29 cellular contexts compared by ENCODE assay signal in the genomic region with DNA sequence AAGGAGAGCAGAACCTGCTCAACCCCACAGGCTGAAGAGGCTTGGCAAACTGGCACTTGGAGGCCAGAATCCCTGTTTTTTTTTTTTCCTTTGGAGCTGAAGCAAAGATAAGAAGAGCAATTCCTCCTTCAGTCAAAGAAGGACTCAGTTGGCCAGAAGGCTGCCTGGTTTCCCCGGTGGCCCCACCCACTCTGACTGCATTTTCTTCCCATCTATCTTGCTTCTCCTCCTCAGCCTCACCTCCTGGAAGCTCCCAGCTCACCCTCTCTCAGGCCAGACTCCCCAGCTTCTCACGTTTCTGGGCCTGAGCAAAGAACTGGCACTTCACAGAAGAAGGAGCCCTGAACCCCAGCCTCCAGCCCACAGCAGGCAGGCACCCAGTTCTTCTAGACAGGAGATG. TPM values are rescaled to one million over a fixed set of nuclear protein-coding genes. Genes with fewer than 3 reads are reported as not detected.
DNase-seq lines count a peak whose midpoint lies in the region; ATAC-seq and TF ChIP-seq lines count a peak whose summit lies in the region.
"Had no signal": no experiment of that assay in that cellular context is flagged by ENCODE, and none has a peak within 500 bp of the region (broad histone marks: within the 10 kb centered on the region; RNA-seq: fewer than 3 reads in every experiment).

No MANE protein-coding gene starts in this region.

- no peaks in the 10 kb centered on the region for H3K27me3 ChIP-seq in A673 (replicated peaks; ENCODE audit: insufficient read depth, low read depth, low read length, poor library complexity)

- H3K4me1 Mint-ChIP-seq in natural killer cell: peaks cover 0 to 56% of the 10 kb centered on the region in 2 donors
- H3K4me1 Mint-ChIP-seq in effector memory CD8-positive, alpha-beta T cell (ENCODE audit: low read depth in 2 of 2): peaks cover 11 to 23% of the 10 kb centered on the region in 2 donors

- H3K4me3 Mint-ChIP-seq in natural killer cell: peak overlapping the region; percentile 94
- H3K4me3 Mint-ChIP-seq in effector memory CD8-positive, alpha-beta T cell: peak overlapping the region in 1 of 2 donors; percentile 88
- H3K4me3 Mint-ChIP-seq: activated CD4-positive, alpha-beta memory T cell treated with anti-CD3 and anti-CD28 coated beads, Interleukin-2, amount 10 ng/mL, durations not matched to agents 7 days and 5 days; activated naive CD8-positive, alpha-beta T cell treated with anti-CD3 and anti-CD28 coated beads, Interleukin-2, amount 50 U/mL, for 24 hours; stimulated activated effector memory CD8-positive, alpha-beta T cell treated with anti-CD3 and anti-CD28 coated beads, Interleukin-12 subunit alpha, Interleukin-12 subunit beta, amount 100 ng/mL, for 72 hours had no signal

- CTCF ChIA-PET in A673 (lab: Charles Lee): no interaction called here

- POLR2A ChIA-PET in A673 (lab: Charles Lee; ENCODE audit: low non-redundant PET): no interaction called here

- DNase-seq in A673 (ENCODE audit: low spot score) (no peak), COLO668 (lab: John Stamatoyannopoulos, UW; ENCODE audit: unreplicated experiment) (peak; percentile 1), natural killer cell (no peak), RKO (ENCODE audit: low spot score) (no peak), NCI-H1092 treated with DMSO at 0.1 percent for 48 hours (lab: John Stamatoyannopoulos, UW) (no peak)
- no peak for DNase-seq in effector memory CD8-positive, alpha-beta T cell
- DNase-seq: activated CD4-positive, alpha-beta memory T cell treated with anti-CD3 and anti-CD28 coated beads, Interleukin-2, amount 10 ng/mL, durations not matched to agents 7 days and 5 days; activated effector memory CD4-positive, alpha-beta T cell treated with Interleukin-2 at 50 U/mL for 16 hours; activated naive CD8-positive, alpha-beta T cell treated with anti-CD3 and anti-CD28 coated beads, Interleukin-2, amount 50 U/mL, for 24 hours; effector CD4-positive, alpha-beta T cell; erythroblast; glutamatergic neuron; islet precursor cell; Kasumi-1; left ventricle myocardium superior; midbrain; naive thymus-derived CD8-positive, alpha-beta T cell; NCI-H187; right lobe of liver; SIG-M5; stimulated activated CD4-positive, alpha-beta T cell treated with anti-CD3 and anti-CD28 coated beads, Interleukin-4, amount 100 ng/mL, for 1 hour; upper lobe of right lung had no signal

- TF ChIP-seq CTCF in A673 (conservative IDR thresholded peaks at IDR 0.05; ENCODE audit: low read depth, low read length) (no peak), natural killer cell (IDR thresholded peaks at IDR 0.05) (no peak)

- H3K36me3 Mint-ChIP-seq in natural killer cell: no peaks in the 10 kb centered on the region
- H3K36me3 Mint-ChIP-seq in effector memory CD8-positive, alpha-beta T cell (ENCODE audit: insufficient read depth): peaks cover 6% of the 10 kb centered on the region
- H3K36me3 Mint-ChIP-seq: naive thymus-derived CD8-positive, alpha-beta T cell; stimulated activated effector memory CD8-positive, alpha-beta T cell treated with anti-CD3 and anti-CD28 coated beads, Interleukin-12 subunit alpha, Interleukin-12 subunit beta, amount 100 ng/mL, for 72 hours had no signal

- intact Hi-C loops in A673 (cut with micrococcal nuclease; ENCODE audit: unreplicated experiment): loop anchor here (5.0 to 10.0 kb wide), 3 partner anchors 107 to 1222 kb away; no protein-coding TSS in a partner anchor
- intact Hi-C loops in natural killer cell (cut with micrococcal nuclease): no loop called here

- H3K36me3 ChIP-seq in A673 (ENCODE audit: insufficient read depth, low read length, poor library complexity, severe bottlenecking): peaks cover 6% of the 10 kb centered on the region
- H3K36me3 ChIP-seq: right lobe of liver, upper lobe of right lung had no signal

- H3K4me1 ChIP-seq in A673 (ENCODE audit: insufficient read depth, low read length, poor library complexity, severe bottlenecking): peaks cover 56% of the 10 kb centered on the region

- no peaks in the 10 kb centered on the region for H3K9me3 ChIP-seq in A673 (ENCODE audit: low read depth, low read length, poor library complexity, severe bottlenecking)
- H3K9me3 ChIP-seq: right lobe of liver, upper lobe of right lung had no signal

- no peak for ATAC-seq in natural killer cell
- no peak for ATAC-seq in GM19452 (IDR thresholded peaks at IDR 0.05; ENCODE audit: unreplicated experiment)
- ATAC-seq in effector memory CD8-positive, alpha-beta T cell (replicated peaks): no peak
- ATAC-seq: activated CD4-positive, CD25-positive, alpha-beta regulatory T cell treated with anti-CD3 and anti-CD28 coated beads, Interleukin-2, amount 50 U/mL, for 24 hours; activated naive CD8-positive, alpha-beta T cell treated with anti-CD3 and anti-CD28 coated beads, Interleukin-2, amount 50 U/mL, for 24 hours; left ventricle myocardium superior; naive thymus-derived CD8-positive, alpha-beta T cell; Panc1; right lobe of liver; stimulated activated effector memory CD8-positive, alpha-beta T cell treated with anti-CD3 and anti-CD28 coated beads, Interleukin-12 subunit alpha, Interleukin-12 subunit beta, amount 100 ng/mL, for 72 hours; upper lobe of right lung had no signal

- H3K27me3 Mint-ChIP-seq in natural killer cell (ENCODE audit: low read depth in 2 of 2): no peaks in the 10 kb centered on the region
- peaks cover 23 to 54% of the 10 kb centered on the region in 2 donors for H3K27me3 Mint-ChIP-seq in effector memory CD8-positive, alpha-beta T cell

- no TSS peak for BruUV-seq in A673 (replicated peaks; lab: Mats Ljungman, UMichigan)

- peak overlapping the region; percentile 90 for H3K4me3 ChIP-seq in A673 (ENCODE audit: low read depth, low read length, poor library complexity, severe bottlenecking)
- H3K4me3 ChIP-seq: right lobe of liver, upper lobe of right lung had no signal

- peak overlapping the region; percentile 89 for H3K27ac ChIP-seq in A673 (ENCODE audit: low read depth, low read length, poor library complexity, severe bottlenecking)
- H3K27ac ChIP-seq in angular gyrus (ENCODE audit: low read depth, low read length): peak overlapping the region; percentile 49
- H3K27ac ChIP-seq: right lobe of liver, upper lobe of right lung had no signal

- H3K27ac Mint-ChIP-seq in natural killer cell: peak overlapping the region; percentile 46 to 67
- peak overlapping the region in 1 of 2 donors; percentile 87 for H3K27ac Mint-ChIP-seq in effector memory CD8-positive, alpha-beta T cell
- H3K27ac Mint-ChIP-seq: activated CD4-positive, alpha-beta memory T cell treated with anti-CD3 and anti-CD28 coated beads, Interleukin-2, amount 10 ng/mL, durations not matched to agents 7 days and 5 days; activated naive CD8-positive, alpha-beta T cell treated with anti-CD3 and anti-CD28 coated beads, Interleukin-2, amount 50 U/mL, for 24 hours; CD14-positive monocyte; stimulated activated effector memory CD8-positive, alpha-beta T cell treated with anti-CD3 and anti-CD28 coated beads, Interleukin-12 subunit alpha, Interleukin-12 subunit beta, amount 100 ng/mL, for 72 hours had no signal

- no peaks in the 10 kb centered on the region for H3K9me3 Mint-ChIP-seq in natural killer cell
- H3K9me3 Mint-ChIP-seq in effector memory CD8-positive, alpha-beta T cell: no peaks in the 10 kb centered on the region
- H3K9me3 Mint-ChIP-seq: activated CD4-positive, alpha-beta memory T cell treated with anti-CD3 and anti-CD28 coated beads, Interleukin-2, amount 10 ng/mL, durations not matched to agents 7 days and 5 days; activated naive CD8-positive, alpha-beta T cell treated with anti-CD3 and anti-CD28 coated beads, Interleukin-2, amount 50 U/mL, for 24 hours; stimulated activated effector memory CD8-positive, alpha-beta T cell treated with anti-CD3 and anti-CD28 coated beads, Interleukin-12 subunit alpha, Interleukin-12 subunit beta, amount 100 ng/mL, for 72 hours had no signal

RNA-seq across cellular contexts. Expression of a gene that starts 2.4 kb away (rescaled TPM):
- 22.3 and 26.6 TPM in 2 replicates for total RNA-seq in A673 (2021)
- total RNA-seq in natural killer cell: 1 to 10 TPM; 3.0 to 3.6 (median 3.5) TPM
- total RNA-seq: left ventricle myocardium superior; naive thymus-derived CD8-positive, alpha-beta T cell; subcutaneous adipose tissue; upper lobe of right lung had no signal
